ENCODE assay signal across 18 cellular contexts in genomic region chr12:31440134-31440533, GRCh38.
A peak's percentile ranks its signal among the peaks of the same experiment; 100 is the strongest.
DNase-seq lines count a peak whose midpoint lies in the region; ATAC-seq, FAIRE-seq and TF ChIP-seq lines count a peak whose summit lies in the region.
"Had no signal": no experiment of that assay in that cellular context is flagged by ENCODE, and none has a peak within 500 bp of the region (broad histone marks: within the 10 kb centered on the region; RNA-seq: fewer than 3 reads in every experiment).

No MANE protein-coding gene starts in this region.

- POLR2A ChIA-PET in HepG2 (lab: Yijun Ruan, JAX) (no interaction called here), K562 (lab: Yijun Ruan, JAX) (no interaction called here)

- H3K4ac ChIP-seq in mesendoderm (ENCODE audit: low read depth, low read length) (no peak overlapping the region), H9 (ENCODE audit: low read depth, low read length) (no peak overlapping the region)

- H4K91ac ChIP-seq in H9 (ENCODE audit: insufficient read length, low read depth, low read length), result no peak overlapping the region

- no peaks in the 10 kb centered on the region for H3K79me1 ChIP-seq in mesendoderm (ENCODE audit: low read length)
- H3K79me1 ChIP-seq in H9 (ENCODE audit: insufficient read depth, low read depth, low read length, poor library complexity, severe bottlenecking), result no peaks in the 10 kb centered on the region

- ATAC-seq in HepG2, result peak; percentile 44; the same call in 2 of the 3 replicates
- no peak for ATAC-seq in right lobe of liver
- peak; percentile 56; the same call in 2 of the 3 replicates for ATAC-seq in K562
- no peak for ATAC-seq in HG03108 (IDR thresholded peaks at IDR 0.05; ENCODE audit: unreplicated experiment)

- no peaks in the 10 kb centered on the region for H4K20me1 ChIP-seq in HepG2 (ENCODE audit: insufficient read depth, low read length)
- no peaks in the 10 kb centered on the region for H4K20me1 ChIP-seq in K562 (replicated peaks; ENCODE audit: control insufficient read depth, insufficient read depth, low read length)
- no peaks in the 10 kb centered on the region for H4K20me1 ChIP-seq in H9 (ENCODE audit: control insufficient read depth, insufficient read depth, insufficient read length)

- no peak overlapping the region for H3K4me3 ChIP-seq in HepG2 (replicated peaks in 1 of 3; ENCODE audit: insufficient read depth in 1 of 3, low read depth in 2 of 3, low read length in 3 of 3)
- H3K4me3 ChIP-seq in right lobe of liver, result no peak overlapping the region
- H3K4me3 ChIP-seq in K562, result no peak overlapping the region
- H3K4me3 ChIP-seq in mesendoderm (ENCODE audit: low read length), result no peak overlapping the region

- H3K36me3 ChIP-seq in HepG2 (replicated peaks in 1 of 2; ENCODE audit: control insufficient read depth in 1 of 2, insufficient read depth in 2 of 2, low read length in 2 of 2), result no peaks in the 10 kb centered on the region
- no peaks in the 10 kb centered on the region for H3K36me3 ChIP-seq in right lobe of liver
- no peaks in the 10 kb centered on the region for H3K36me3 ChIP-seq in K562 (ENCODE audit: control insufficient read depth, insufficient read depth, low read length)
- no peaks in the 10 kb centered on the region for H3K36me3 ChIP-seq in mesendoderm (ENCODE audit: control insufficient read depth, insufficient read depth, low read length)

- H3K23me2 ChIP-seq in H9 (ENCODE audit: insufficient read length, low read depth, low read length, poor library complexity, severe bottlenecking), result no peaks in the 10 kb centered on the region

- H3K9ac ChIP-seq in HepG2 (ENCODE audit: insufficient read depth, low read depth, low read length) (no peak overlapping the region), K562 (ENCODE audit: insufficient read depth in 1 of 2, low read depth in 2 of 2, low read length in 2 of 2) (no peak overlapping the region), mesendoderm (ENCODE audit: low read length) (no peak overlapping the region), H9 (ENCODE audit: extremely low read depth, insufficient read length, low read length) (no peak overlapping the region)

- no peaks in the 10 kb centered on the region for H3K79me2 ChIP-seq in HepG2 (ENCODE audit: insufficient read depth, low read length)
- H3K79me2 ChIP-seq in K562 (ENCODE audit: control insufficient read depth, insufficient read depth, low read length), result no peaks in the 10 kb centered on the region
- no peaks in the 10 kb centered on the region for H3K79me2 ChIP-seq in mesendoderm (ENCODE audit: control insufficient read depth, insufficient read depth, low read length)
- no peaks in the 10 kb centered on the region for H3K79me2 ChIP-seq in H9 (ENCODE audit: insufficient read depth, low read length)

- no peak overlapping the region for H3T11ph ChIP-seq in H9 (ENCODE audit: low read length)

- intact Hi-C loops in HepG2 (cut with micrococcal nuclease; ENCODE audit: unreplicated experiment) (no loop called here), right lobe of liver (cut with DNase I) (no loop called here), K562 (cut with micrococcal nuclease) (no loop called here)

- H3K27ac ChIP-seq in HepG2 (ENCODE audit: extremely low read length, insufficient read depth, low read length), result no peak overlapping the region
- H3K27ac ChIP-seq in right lobe of liver, result no peak overlapping the region
- H3K27ac ChIP-seq in K562 (ENCODE audit: extremely low read depth, low read depth, low read length), result no peak overlapping the region
- H3K27ac ChIP-seq in mesendoderm (ENCODE audit: low read depth, low read length), result no peak overlapping the region
- H3K27ac ChIP-seq in H9 (ENCODE audit: insufficient read length, low read depth, low read length), result no peak overlapping the region
- H3K27ac ChIP-seq: HL-60 had no signal

- DNase-seq in HepG2 (ENCODE audit: low spot score) (no peak), right lobe of liver (no peak), K562 (ENCODE audit: extremely low read depth in 1 of 4, low spot score in 3 of 4) (no peak), mesendoderm (peak; percentile 6), H9 (no peak), T-helper 2 cell (no peak)
- DNase-seq: C1 segment of cervical spinal cord; Calu3; CD4-positive, alpha-beta T cell; DMS 273 treated with DMSO at 0.1 percent for 48 hours; HCEC 1CT; HFFc6; KBM-7 had no signal

- no peak overlapping the region for H3K4me2 ChIP-seq in HepG2 (ENCODE audit: low read depth, low read length)
- no peak overlapping the region for H3K4me2 ChIP-seq in K562 (ENCODE audit: insufficient read depth, low read length)
- no peak overlapping the region for H3K4me2 ChIP-seq in mesendoderm (ENCODE audit: low read length)
- H3K4me2 ChIP-seq in H9 (ENCODE audit: insufficient read depth, insufficient read length, low read length), result no peak overlapping the region

- no peak overlapping the region for H3K27ac Mint-ChIP-seq in H9
- H3K27ac Mint-ChIP-seq: B cell; CD4-positive, alpha-beta T cell; HFFc6 had no signal

- H3K18ac ChIP-seq in mesendoderm (ENCODE audit: low read length), result no peak overlapping the region
- H3K18ac ChIP-seq in H9 (ENCODE audit: insufficient read length, low read depth, low read length), result no peak overlapping the region

- H3K9me3 Mint-ChIP-seq in H9, result no peaks in the 10 kb centered on the region
- H3K9me3 Mint-ChIP-seq: CD4-positive, alpha-beta T cell; HFFc6 had no signal

- H2BK120ac ChIP-seq in mesendoderm (ENCODE audit: low read depth, low read length) (no peak overlapping the region), H9 (ENCODE audit: low read depth, low read length, poor library complexity, severe bottlenecking) (no peak overlapping the region)

- no peak overlapping the region for H2AFZ ChIP-seq in HepG2 (ENCODE audit: low read length)
- no peak overlapping the region for H2AFZ ChIP-seq in K562 (ENCODE audit: low read depth, low read length)
- no peak overlapping the region for H2AFZ ChIP-seq in H9 (ENCODE audit: low read length)

- CTCF ChIA-PET in HepG2 (lab: Yijun Ruan, JAX; ENCODE audit: low intra/inter-chr PET ratio, low total read pairs) (no interaction called here), K562 (lab: Yijun Ruan, JAX; ENCODE audit: low intra/inter-chr PET ratio) (no interaction called here)

- TF ChIP-seq RAD21 in HepG2 (CRISPR knock-in tag; IDR thresholded peaks at IDR 0.05) (no peak), K562 (CRISPR knock-in tag; conservative IDR thresholded peaks at IDR 0.05 in 1 of 2, IDR thresholded peaks at IDR 0.05 in 1 of 2) (no peak)

- H3K23ac ChIP-seq in mesendoderm (ENCODE audit: low read length), result no peak overlapping the region
- H3K23ac ChIP-seq in H9 (ENCODE audit: insufficient read length, low read depth, low read length), result no peak overlapping the region

- H3K9me1 ChIP-seq in K562 (ENCODE audit: control insufficient read depth, insufficient read depth, low read length), result no peaks in the 10 kb centered on the region

- 97% methylated on average over 4 of the region's 4 CpGs for WGBS in HepG2 (ENCODE audit: low lambda C conversion rate)
- 92% methylated on average over 4 of the region's 4 CpGs for WGBS in right lobe of liver (ENCODE audit: insufficient coverage, low coverage, low lambda C conversion rate, missing lambda C conversion rate)
- 2% methylated on average over 4 of the region's 4 CpGs for WGBS in K562 (ENCODE audit: insufficient coverage, low coverage, missing lambda C conversion rate)
- no CpG with 5 or more reads among the region's 4 CpGs for WGBS in mesendoderm (ENCODE audit: extremely low coverage, insufficient coverage, low lambda C conversion rate)
- no CpG with 5 or more reads among the region's 4 CpGs for WGBS in H9 (ENCODE audit: extremely low coverage, insufficient read length, low lambda C conversion rate)

- no peak overlapping the region for H2BK12ac ChIP-seq in H9 (ENCODE audit: insufficient read length, low read depth, low read length)

- TF ChIP-seq POLR2A in HepG2 (IDR thresholded peaks at IDR 0.05; ENCODE audit: insufficient read depth in 1 of 2, low read depth in 2 of 2, low read length in 2 of 2) (no peak), right lobe of liver (IDR thresholded peaks at IDR 0.05) (no peak), K562 (conservative IDR thresholded peaks at IDR 0.05) (no peak)

- no peak overlapping the region for H4K8ac ChIP-seq in mesendoderm (ENCODE audit: low read depth, low read length)
- no peak overlapping the region for H4K8ac ChIP-seq in H9 (replicated peaks; ENCODE audit: insufficient read length, low read depth, low read length)

- no peak overlapping the region for H2BK15ac ChIP-seq in mesendoderm (replicated peaks; ENCODE audit: low read depth)
- no peak overlapping the region for H2BK15ac ChIP-seq in H9 (ENCODE audit: low read depth, low read length)

- H3K56ac ChIP-seq in mesendoderm (ENCODE audit: low read length) (no peak overlapping the region), H9 (ENCODE audit: insufficient read length, low read depth, low read length) (no peak overlapping the region)

- H2BK5ac ChIP-seq in mesendoderm (ENCODE audit: low read length) (no peak overlapping the region), H9 (ENCODE audit: insufficient read length, low read length) (no peak overlapping the region)

- no peak for TF ChIP-seq EP300 in HepG2 (IDR thresholded peaks at IDR 0.05; ENCODE audit: low read depth in 2 of 2, low read length in 2 of 2)
- TF ChIP-seq EP300 in HepG2 (CRISPR knock-in tag; IDR thresholded peaks at IDR 0.05; ENCODE audit: borderline replicate concordance), result no peak
- TF ChIP-seq EP300 in K562 (IDR thresholded peaks at IDR 0.05; ENCODE audit: low read length), result no peak

- no peaks in the 10 kb centered on the region; the same call in 1 of the 2 replicates for H3K27me3 Mint-ChIP-seq in H9 (ENCODE audit: low read depth)
- H3K27me3 Mint-ChIP-seq: B cell; CD4-positive, alpha-beta T cell had no signal

- H2AK5ac ChIP-seq in mesendoderm (ENCODE audit: low read length), result no peak overlapping the region
- H2AK5ac ChIP-seq in H9 (ENCODE audit: insufficient read length, low read length), result no peak overlapping the region

- H4K5ac ChIP-seq in mesendoderm (ENCODE audit: low read length) (no peak overlapping the region), H9 (ENCODE audit: insufficient read length, low read depth, low read length) (no peak overlapping the region)

- in situ Hi-C loops in HepG2 (cut with HindIII; ENCODE audit: extremely low pct_ligation_motif_present, low pct_unique_long_range_greater_than_20kb), result no loop called here
- in situ Hi-C loops in K562 (cut with MboI), result no loop called here

- TF ChIP-seq CTCF in HepG2 (CRISPR knock-in tag; IDR thresholded peaks at IDR 0.05) (no peak), right lobe of liver (IDR thresholded peaks at IDR 0.05) (no peak), K562 (IDR thresholded peaks at IDR 0.05 in 2 of 3, conservative IDR thresholded peaks at IDR 0.05 in 1 of 3; ENCODE audit: insufficient read depth in 2 of 3, low read depth in 1 of 3, low read length in 3 of 3) (no peak), H9 (conservative IDR thresholded peaks at IDR 0.05) (no peak)

- H3K4me1 ChIP-seq in HepG2 (ENCODE audit: insufficient read depth, low read length) (peaks cover 6% of the 10 kb centered on the region; the same call in 1 of the 2 replicates), right lobe of liver (no peaks in the 10 kb centered on the region), K562 (replicated peaks in 1 of 2; ENCODE audit: control insufficient read depth in 2 of 2, insufficient read depth in 2 of 2, low read length in 2 of 2) (no peaks in the 10 kb centered on the region), mesendoderm (ENCODE audit: control insufficient read depth, low read depth, low read length) (no peaks in the 10 kb centered on the region), H9 (ENCODE audit: insufficient read depth, low read length) (no peaks in the 10 kb centered on the region)

- H3K14ac ChIP-seq in H9 (ENCODE audit: insufficient read depth, low read length), result no peak overlapping the region

- H3K4me1 Mint-ChIP-seq in H9, result 0 out of 4 replicates have a peak, but pooled peaks cover 0 to 5% of the 10 kb centered on the region in 2 experiments
- H3K4me1 Mint-ChIP-seq: B cell had no signal

- no peak for FAIRE-seq in HepG2 (lab: Jason Lieb, UNC)
- FAIRE-seq in K562 (lab: Jason Lieb, UNC), result no peak
- FAIRE-seq: GM18507, H1 had no signal

- H3K27me3 ChIP-seq in HepG2 (ENCODE audit: control insufficient read depth in 1 of 2, insufficient read depth in 2 of 2, low read length in 2 of 2) (no peaks in the 10 kb centered on the region), right lobe of liver (no peaks in the 10 kb centered on the region), K562 (ENCODE audit: control insufficient read depth in 2 of 2, insufficient read depth in 2 of 2, low read length in 2 of 2) (peaks cover 4 to 14% of the 10 kb centered on the region in 2 experiments; a peak in 3 of 5 replicates), mesendoderm (ENCODE audit: insufficient read depth, low read length, poor library complexity) (no peaks in the 10 kb centered on the region), H9 (ENCODE audit: insufficient read depth, low read length) (no peaks in the 10 kb centered on the region)

- no peaks in the 10 kb centered on the region; a peak in 1 of 7 replicates for H3K36me3 Mint-ChIP-seq in H9 (ENCODE audit: insufficient read depth in 1 of 3, low read depth in 3 of 3)

- no peak overlapping the region for H3K4me3 Mint-ChIP-seq in H9
- H3K4me3 Mint-ChIP-seq: B cell; CD4-positive, alpha-beta T cell; HFFc6 had no signal

- H3K9me3 ChIP-seq in HepG2 (ENCODE audit: low read length), result no peaks in the 10 kb centered on the region
- no peaks in the 10 kb centered on the region for H3K9me3 ChIP-seq in right lobe of liver
- H3K9me3 ChIP-seq in K562 (replicated peaks; ENCODE audit: control insufficient read depth, insufficient read depth, low read depth, low read length), result no peaks in the 10 kb centered on the region
- no peaks in the 10 kb centered on the region for H3K9me3 ChIP-seq in H9 (ENCODE audit: control insufficient read depth, low read depth, low read length)

- no TSS peak for BruUV-seq in HepG2 (replicated peaks; lab: Mats Ljungman, UMichigan)
- BruUV-seq in K562 (replicated peaks; lab: Mats Ljungman, UMichigan), result no TSS peak

- H2BK20ac ChIP-seq in H9 (ENCODE audit: low read depth, low read length, poor library complexity, severe bottlenecking), result no peak overlapping the region

Comparison
In these comparisons a context has a peak if more than half of its experiments do, and no peak if none do; other contexts are left out.
1. ATAC-seq: peak in HepG2 (single experiment) and K562 (single experiment); none in right lobe of liver (0 of 4) and HG03108 (single experiment).